In genomic region chr13:25752957-25753540, GRCh38 we compare ENCODE assay signal across 8 cellular contexts.
A peak's percentile ranks its signal among the peaks of the same experiment; 100 is the strongest.
DNase-seq lines count a peak whose midpoint lies in the region; ATAC-seq and TF ChIP-seq lines count a peak whose summit lies in the region.

No MANE protein-coding gene starts in this region.

- CTCF ChIA-PET in GM10248 (lab: Yijun Ruan, JAX), result interaction anchor here (1.0 to 2.4 kb wide), 6 partner anchors 11 to 69 kb away, joined by 3 to 12 read pairs (median 3); no protein-coding TSS in a partner anchor

- no peaks in the 10 kb centered on the region for H3K36me3 Mint-ChIP-seq in nephron (ENCODE audit: low read depth)

- peaks cover 24% of the 10 kb centered on the region for H3K4me1 Mint-ChIP-seq in nephron

- peak; percentile 60 for DNase-seq in DMS153 (lab: John Stamatoyannopoulos, UW)
- peak; percentile 19 for DNase-seq in NCI-H1092 (lab: John Stamatoyannopoulos, UW)
- DNase-seq in choroid plexus epithelial cell (ENCODE audit: low read depth), result peak; percentile 92
- no peak for DNase-seq in GM10248 (ENCODE audit: extremely low spot score)

- peaks cover 6% of the 10 kb centered on the region for H3K27me3 Mint-ChIP-seq in nephron (ENCODE audit: low read depth)

- POLR2A ChIA-PET in GM10248 (lab: Yijun Ruan, JAX), result no interaction called here

- no peaks in the 10 kb centered on the region for H3K9me3 Mint-ChIP-seq in nephron

- H3K4me3 ChIP-seq in choroid plexus epithelial cell (ENCODE audit: low read depth, low read length), result no peak overlapping the region

- no peak for ATAC-seq in HG02610 (IDR thresholded peaks at IDR 0.05; ENCODE audit: unreplicated experiment)
- ATAC-seq in GM21786 (IDR thresholded peaks at IDR 0.05; ENCODE audit: unreplicated experiment), result no peak
- ATAC-seq in GM21825 (IDR thresholded peaks at IDR 0.05; ENCODE audit: unreplicated experiment), result no peak

- TF ChIP-seq CTCF in choroid plexus epithelial cell (conservative IDR thresholded peaks at IDR 0.05; ENCODE audit: low read depth, low read length), result no peak
- TF ChIP-seq CTCF in nephron (IDR thresholded peaks at IDR 0.05; ENCODE audit: unreplicated experiment in 3 of 3), result no peak
- TF ChIP-seq CTCF in GM10248 (IDR thresholded peaks at IDR 0.05; ENCODE audit: control extremely low read depth, extremely low read depth, low read depth, missing control alignments), result no peak

- peak overlapping the region in 2 of 3 experiments; percentile 9 to 71 for H3K27ac Mint-ChIP-seq in nephron

- no peak overlapping the region for H3K4me3 Mint-ChIP-seq in nephron
